1 cellular context compared by ENCODE assay signal in the genomic region with DNA sequence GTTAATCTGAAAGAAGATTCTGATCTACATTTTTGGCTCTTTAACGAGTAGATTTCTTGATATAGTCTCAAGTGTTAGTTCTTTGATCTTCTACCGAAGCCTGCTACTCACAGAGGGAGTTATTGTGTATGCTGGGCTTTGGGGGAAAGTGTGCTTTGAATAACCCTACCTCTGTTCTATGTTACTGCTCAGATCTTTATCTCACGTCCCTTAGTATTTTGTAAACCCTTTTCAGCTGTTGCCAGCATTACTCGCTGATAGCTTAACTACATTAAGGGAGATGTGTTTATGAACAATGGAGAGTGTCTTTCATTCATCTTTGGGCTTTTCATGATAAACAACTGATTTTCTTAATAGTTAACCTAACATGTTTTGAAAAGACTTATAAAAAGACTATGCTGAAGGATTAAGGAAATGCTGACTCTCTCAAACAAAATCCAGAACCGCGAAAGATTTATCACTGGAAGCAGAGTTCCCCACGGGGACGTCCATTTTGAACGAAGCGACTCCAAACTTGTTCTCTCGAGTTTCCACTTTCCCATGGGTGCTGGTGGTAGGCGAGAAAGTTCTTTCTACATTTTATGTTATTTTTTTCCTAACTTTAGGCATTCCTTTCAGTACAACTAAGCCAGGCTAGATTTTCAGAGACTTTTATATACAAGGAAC.
TF ChIP-seq lines count a peak whose summit lies in the region.

No MANE protein-coding gene starts in this region.

TF ChIP-seq in GM23338, 12 proteins besides CTCF, POLR2A, EP300 and RAD21:
- TF ChIP-seq, protein P1, sequence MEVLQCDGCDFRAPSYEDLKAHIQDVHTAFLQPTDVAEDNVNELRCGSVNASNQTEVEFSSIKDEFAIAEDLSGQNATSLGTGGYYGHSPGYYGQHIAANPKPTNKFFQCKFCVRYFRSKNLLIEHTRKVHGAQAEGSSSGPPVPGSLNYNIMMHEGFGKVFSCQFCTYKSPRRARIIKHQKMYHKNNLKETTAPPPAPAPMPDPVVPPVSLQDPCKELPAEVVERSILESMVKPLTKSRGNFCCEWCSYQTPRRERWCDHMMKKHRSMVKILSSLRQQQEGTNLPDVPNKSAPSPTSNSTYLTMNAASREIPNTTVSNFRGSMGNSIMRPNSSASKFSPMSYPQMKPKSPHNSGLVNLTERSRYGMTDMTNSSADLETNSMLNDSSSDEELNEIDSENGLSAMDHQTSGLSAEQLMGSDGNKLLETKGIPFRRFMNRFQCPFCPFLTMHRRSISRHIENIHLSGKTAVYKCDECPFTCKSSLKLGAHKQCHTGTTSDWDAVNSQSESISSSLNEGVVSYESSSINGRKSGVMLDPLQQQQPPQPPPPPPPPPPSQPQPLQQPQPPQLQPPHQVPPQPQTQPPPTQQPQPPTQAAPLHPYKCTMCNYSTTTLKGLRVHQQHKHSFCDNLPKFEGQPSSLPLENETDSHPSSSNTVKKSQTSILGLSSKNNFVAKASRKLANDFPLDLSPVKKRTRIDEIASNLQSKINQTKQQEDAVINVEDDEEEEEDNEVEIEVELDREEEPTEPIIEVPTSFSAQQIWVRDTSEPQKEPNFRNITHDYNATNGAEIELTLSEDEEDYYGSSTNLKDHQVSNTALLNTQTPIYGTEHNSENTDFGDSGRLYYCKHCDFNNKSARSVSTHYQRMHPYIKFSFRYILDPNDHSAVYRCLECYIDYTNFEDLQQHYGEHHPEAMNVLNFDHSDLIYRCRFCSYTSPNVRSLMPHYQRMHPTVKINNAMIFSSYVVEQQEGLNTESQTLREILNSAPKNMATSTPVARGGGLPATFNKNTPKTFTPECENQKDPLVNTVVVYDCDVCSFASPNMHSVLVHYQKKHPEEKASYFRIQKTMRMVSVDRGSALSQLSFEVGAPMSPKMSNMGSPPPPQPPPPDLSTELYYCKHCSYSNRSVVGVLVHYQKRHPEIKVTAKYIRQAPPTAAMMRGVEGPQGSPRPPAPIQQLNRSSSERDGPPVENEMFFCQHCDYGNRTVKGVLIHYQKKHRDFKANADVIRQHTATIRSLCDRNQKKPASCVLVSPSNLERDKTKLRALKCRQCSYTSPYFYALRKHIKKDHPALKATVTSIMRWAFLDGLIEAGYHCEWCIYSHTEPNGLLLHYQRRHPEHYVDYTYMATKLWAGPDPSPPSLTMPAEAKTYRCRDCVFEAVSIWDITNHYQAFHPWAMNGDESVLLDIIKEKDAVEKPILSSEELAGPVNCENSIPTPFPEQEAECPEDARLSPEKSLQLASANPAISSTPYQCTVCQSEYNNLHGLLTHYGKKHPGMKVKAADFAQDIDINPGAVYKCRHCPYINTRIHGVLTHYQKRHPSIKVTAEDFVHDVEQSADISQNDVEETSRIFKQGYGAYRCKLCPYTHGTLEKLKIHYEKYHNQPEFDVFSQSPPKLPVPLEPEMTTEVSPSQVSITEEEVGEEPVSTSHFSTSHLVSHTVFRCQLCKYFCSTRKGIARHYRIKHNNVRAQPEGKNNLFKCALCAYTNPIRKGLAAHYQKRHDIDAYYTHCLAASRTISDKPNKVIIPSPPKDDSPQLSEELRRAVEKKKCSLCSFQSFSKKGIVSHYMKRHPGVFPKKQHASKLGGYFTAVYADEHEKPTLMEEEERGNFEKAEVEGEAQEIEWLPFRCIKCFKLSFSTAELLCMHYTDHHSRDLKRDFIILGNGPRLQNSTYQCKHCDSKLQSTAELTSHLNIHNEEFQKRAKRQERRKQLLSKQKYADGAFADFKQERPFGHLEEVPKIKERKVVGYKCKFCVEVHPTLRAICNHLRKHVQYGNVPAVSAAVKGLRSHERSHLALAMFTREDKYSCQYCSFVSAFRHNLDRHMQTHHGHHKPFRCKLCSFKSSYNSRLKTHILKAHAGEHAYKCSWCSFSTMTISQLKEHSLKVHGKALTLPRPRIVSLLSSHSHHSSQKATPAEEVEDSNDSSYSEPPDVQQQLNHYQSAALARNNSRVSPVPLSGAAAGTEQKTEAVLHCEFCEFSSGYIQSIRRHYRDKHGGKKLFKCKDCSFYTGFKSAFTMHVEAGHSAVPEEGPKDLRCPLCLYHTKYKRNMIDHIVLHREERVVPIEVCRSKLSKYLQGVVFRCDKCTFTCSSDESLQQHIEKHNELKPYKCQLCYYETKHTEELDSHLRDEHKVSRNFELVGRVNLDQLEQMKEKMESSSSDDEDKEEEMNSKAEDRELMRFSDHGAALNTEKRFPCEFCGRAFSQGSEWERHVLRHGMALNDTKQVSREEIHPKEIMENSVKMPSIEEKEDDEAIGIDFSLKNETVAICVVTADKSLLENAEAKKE (CRISPR knock-in tag; IDR thresholded peaks at IDR 0.05) = no peak
- no peak for TF ChIP-seq ZNF114 (CRISPR knock-in tag; IDR thresholded peaks at IDR 0.05)
- TF ChIP-seq EZH2phosphoT487 (IDR thresholded peaks at IDR 0.05; ENCODE audit: unreplicated experiment) = no peak
- TF ChIP-seq ETS1 (IDR thresholded peaks at IDR 0.05) = no peak
- no peak for TF ChIP-seq ZNF331 (CRISPR knock-in tag; IDR thresholded peaks at IDR 0.05; ENCODE audit: low read depth)
- no peak for TF ChIP-seq JUNB (IDR thresholded peaks at IDR 0.05; ENCODE audit: unreplicated experiment)
- TF ChIP-seq STAT1 (IDR thresholded peaks at IDR 0.05; ENCODE audit: unreplicated experiment) = no peak
- no peak for TF ChIP-seq POLR2AphosphoS5 (IDR thresholded peaks at IDR 0.05; ENCODE audit: low read depth)
- TF ChIP-seq EZH2 (IDR thresholded peaks at IDR 0.05; ENCODE audit: low read depth, unreplicated experiment) = no peak
- TF ChIP-seq REST (IDR thresholded peaks at IDR 0.05; ENCODE audit: unreplicated experiment) = no peak
- TF ChIP-seq CREB1 (CRISPR knock-in tag; IDR thresholded peaks at IDR 0.05; ENCODE audit: low read depth) = no peak
- no peak for TF ChIP-seq NANOG (IDR thresholded peaks at IDR 0.05; ENCODE audit: borderline replicate concordance)
